ENCODE assay signal across 9 cellular contexts in genomic region chr3:24242012-24242698, GRCh38.
DNase-seq lines count a peak whose midpoint lies in the region; ATAC-seq and TF ChIP-seq lines count a peak whose summit lies in the region.
"Had no signal": no experiment of that assay in that cellular context is flagged by ENCODE, and none has a peak within 500 bp of the region (broad histone marks: within the 10 kb centered on the region; RNA-seq: fewer than 3 reads in every experiment).

No MANE protein-coding gene starts in this region.

- H3K4me3 ChIP-seq in GM23248 (peak overlapping the region; percentile 11), PC-3 (ENCODE audit: low read length) (peak overlapping the region; percentile 15; the same call in 1 of the 2 replicates), psoas muscle (no peak overlapping the region)

- no peaks in the 10 kb centered on the region for H4K20me1 ChIP-seq in GM23248 (ENCODE audit: insufficient read depth)
- H4K20me1 ChIP-seq in PC-3 (ENCODE audit: low read length) = no peaks in the 10 kb centered on the region

- WGBS in GM23248 (ENCODE audit: low coverage in 1 of 2, low lambda C conversion rate in 2 of 2, missing lambda C conversion rate in 2 of 2), 2 experiments = 3 to 8% methylated on average over 6 of the region's 6 CpGs
- WGBS in psoas muscle, 3 donors = 5 to 11% (median 9%) methylated on average over 6 of the region's 6 CpGs

- H3K79me2 ChIP-seq in GM23248 (ENCODE audit: insufficient read depth) = no peaks in the 10 kb centered on the region
- H3K79me2 ChIP-seq in PC-3 (ENCODE audit: low read length) = no peaks in the 10 kb centered on the region

- TF ChIP-seq CTCF in PC-3 (conservative IDR thresholded peaks at IDR 0.05; ENCODE audit: low read depth, low read length) (no peak), psoas muscle (IDR thresholded peaks at IDR 0.05) (no peak)

- H3F3A ChIP-seq in GM23248 (ENCODE audit: insufficient read depth) (peaks cover 31% of the 10 kb centered on the region), PC-3 (ENCODE audit: low read length, unreplicated experiment) (no peaks in the 10 kb centered on the region)

- H3K27ac ChIP-seq in GM23248 (peak overlapping the region; percentile 55), PC-3 (ENCODE audit: low read length) (peak overlapping the region; percentile 90), psoas muscle (peak overlapping the region; percentile 74)

- ATAC-seq in PC-3 (peak; percentile 35), esophagus mucosa (peak; percentile 70), psoas muscle (peak; percentile 68 to 81 (median 74)), HG03460 (IDR thresholded peaks at IDR 0.05; ENCODE audit: unreplicated experiment) (no peak), HG03175 (IDR thresholded peaks at IDR 0.05; ENCODE audit: unreplicated experiment) (no peak)
- ATAC-seq: T-helper 17 cell had no signal

- CTCF ChIA-PET in PC-3 (lab: Charles Lee) = interaction anchor here (0.7 to 1.3 kb wide), 2 partner anchors 56 to 442 kb away, joined by 3 to 4 read pairs; no protein-coding TSS in a partner anchor

- H3K27me3 ChIP-seq in GM23248 (replicated peaks; ENCODE audit: insufficient read depth) (no peaks in the 10 kb centered on the region), PC-3 (ENCODE audit: low read length) (no peaks in the 10 kb centered on the region), psoas muscle (ENCODE audit: insufficient read depth in 3 of 3, low read length in 2 of 3) (no peaks in the 10 kb centered on the region)

- H3K36me3 ChIP-seq in GM23248 (ENCODE audit: low read depth) (no peaks in the 10 kb centered on the region), PC-3 (ENCODE audit: low read depth, low read length) (no peaks in the 10 kb centered on the region), psoas muscle (ENCODE audit: insufficient read depth in 1 of 2, low read depth in 1 of 2) (no peaks in the 10 kb centered on the region)

- H3K4me2 ChIP-seq in GM23248 (ENCODE audit: unreplicated experiment) (peak overlapping the region; percentile 57), PC-3 (ENCODE audit: low read length) (peak overlapping the region; percentile 63)

- DNase-seq in GM23248 (peak; percentile 92), PC-3 (peak; percentile 93), psoas muscle (no peak), MV-4-11 (lab: John Stamatoyannopoulos, UW) (no peak), T-helper 9 cell (no peak)
- DNase-seq: T-helper 17 cell had no signal

- H3K9me2 ChIP-seq in GM23248 (ENCODE audit: insufficient read depth) (no peaks in the 10 kb centered on the region), PC-3 (replicated peaks; ENCODE audit: low read length) (no peaks in the 10 kb centered on the region)

- H3K9me3 ChIP-seq in GM23248 (ENCODE audit: low read depth) (no peaks in the 10 kb centered on the region), PC-3 (ENCODE audit: low read length) (no peaks in the 10 kb centered on the region), psoas muscle (no peaks in the 10 kb centered on the region)

- H2AFZ ChIP-seq in GM23248 (no peak overlapping the region; the same call in 1 of the 2 replicates), PC-3 (ENCODE audit: low read length) (peak overlapping the region; percentile 44)

- in situ Hi-C loops in GM23248 (cut with MboI) = no loop called here

- no TSS peak for BruUV-seq in PC-3 (replicated peaks; lab: Mats Ljungman, UMichigan)

- H3K4me1 ChIP-seq in GM23248 (ENCODE audit: insufficient read depth) = peaks cover 31% of the 10 kb centered on the region
- peaks cover 46% of the 10 kb centered on the region for H3K4me1 ChIP-seq in PC-3 (ENCODE audit: insufficient read depth, low read length)
- H3K4me1 ChIP-seq in psoas muscle = peaks cover 38% of the 10 kb centered on the region

- H3K9ac ChIP-seq in GM23248 (peak overlapping the region; percentile 1; the same call in 1 of the 2 replicates), PC-3 (ENCODE audit: low read length) (peak overlapping the region; percentile 49)

- POLR2A ChIA-PET in PC-3 (lab: Charles Lee; ENCODE audit: unreplicated experiment) = interaction anchor here (0.5 kb wide), 1 partner anchor 325 kb away, joined by 4 read pairs; the partner anchor contains the start of genes NKIRAS1 and RPL15

- intact Hi-C loops in PC-3 (cut with micrococcal nuclease) (no loop called here), psoas muscle (cut with DNase I) (loop anchor here in 1 of 2 donors (5.0 kb wide), 1 partner anchor 350 kb away; no protein-coding TSS in a partner anchor)

Comparison
In these comparisons a context has a peak if more than half of its experiments do, and no peak if none do; other contexts are left out.
1. DNase-seq: peak in GM23248 (single experiment) and PC-3 (single experiment); none in psoas muscle (0 of 2), MV-4-11 (single experiment) and T-helper 9 cell (single experiment).
2. ATAC-seq: peak in PC-3 (single experiment), esophagus mucosa (single experiment) and psoas muscle (4 of 4); none in HG03460 (single experiment) and HG03175 (single experiment).
3. Peak in every context shown above with its lines, with median percentiles within 50 percentile points of each other: H3K27ac ChIP-seq.